Comparison of ENCODE assay signal across 9 cellular contexts in the genomic region with DNA sequence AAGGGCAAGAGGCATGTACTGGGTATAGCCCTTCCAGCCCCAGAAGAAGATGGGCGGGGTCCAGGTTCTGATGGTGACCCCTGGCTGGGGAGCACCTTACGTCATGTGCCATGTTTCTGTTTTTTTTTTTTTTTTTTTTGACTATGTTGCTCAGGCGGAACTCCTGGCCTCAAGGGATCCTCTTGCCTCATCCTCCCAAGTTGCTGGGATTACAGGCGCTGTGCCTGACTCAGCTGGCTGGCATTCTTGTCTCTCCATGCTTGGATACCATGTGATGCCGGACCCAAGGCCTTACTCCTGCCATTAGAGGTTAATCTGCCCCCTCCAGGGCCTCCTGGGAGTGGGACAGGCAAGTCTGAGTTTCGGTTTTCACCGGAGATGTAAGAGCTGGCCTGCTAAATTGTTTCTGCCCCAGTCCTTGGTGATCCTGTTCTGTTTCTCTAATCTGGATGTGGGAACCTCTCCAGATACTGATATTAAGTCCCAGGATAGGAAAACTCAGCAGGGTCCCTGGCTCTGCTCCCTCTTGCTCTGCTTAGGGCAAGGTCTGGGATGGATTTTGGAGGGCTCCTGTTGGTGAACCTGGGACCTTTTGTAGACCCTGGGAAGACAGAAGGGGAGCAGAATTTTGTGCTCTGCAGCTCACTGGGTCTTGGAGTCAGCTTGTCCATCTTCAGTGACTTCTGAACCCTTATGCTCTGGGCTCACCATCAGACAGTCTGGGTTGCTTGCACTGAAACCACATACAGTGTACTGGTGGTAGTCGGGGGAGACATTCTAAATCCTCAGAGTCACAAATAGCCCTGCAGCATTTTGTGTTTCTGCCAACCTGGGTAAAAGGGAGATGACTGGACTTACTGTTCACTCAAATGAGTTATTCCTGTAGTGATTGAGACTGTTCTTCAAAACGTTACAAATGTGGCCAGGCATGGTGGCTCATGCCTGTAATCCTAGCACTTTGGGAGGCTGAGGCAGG. TPM values are rescaled to one million over a fixed set of nuclear protein-coding genes. Genes with fewer than 3 reads are reported as not detected.
DNase-seq lines count a peak whose midpoint lies in the region; ATAC-seq and TF ChIP-seq lines count a peak whose summit lies in the region.
"Had no signal": no experiment of that assay in that cellular context is flagged by ENCODE, and none has a peak within 500 bp of the region (broad histone marks: within the 10 kb centered on the region; RNA-seq: fewer than 3 reads in every experiment).

No MANE protein-coding gene starts in this region.

- H3K27me3 ChIP-seq in ACC112 (ENCODE audit: insufficient read depth, low read length) (no peaks in the 10 kb centered on the region), MM.1S (replicated peaks; ENCODE audit: insufficient read depth, low read length) (no peaks in the 10 kb centered on the region; the same call in 1 of the 2 replicates), endodermal cell (ENCODE audit: control insufficient read depth, insufficient read depth, low read length, poor library complexity, severe bottlenecking) (no peaks in the 10 kb centered on the region)

- peak overlapping the region; percentile 51 for H3K4me3 ChIP-seq in ACC112 (ENCODE audit: low read depth, low read length)
- H3K4me3 ChIP-seq in MM.1S (ENCODE audit: low read length), result no peak overlapping the region
- H3K4me3 ChIP-seq in endodermal cell (ENCODE audit: low read length), result no peak overlapping the region

- H3K79me2 ChIP-seq in ACC112 (ENCODE audit: control insufficient read depth, insufficient read depth, low read length, unreplicated experiment) (peaks cover 22% of the 10 kb centered on the region), MM.1S (ENCODE audit: low read length) (no peaks in the 10 kb centered on the region)

- H3K9me3 Mint-ChIP-seq in endodermal cell, result no peaks in the 10 kb centered on the region

- H3K36me3 Mint-ChIP-seq in endodermal cell (ENCODE audit: low read depth), result no peaks in the 10 kb centered on the region

- H3K4me3 Mint-ChIP-seq in endodermal cell, result no peak overlapping the region

- H3K27me3 Mint-ChIP-seq in endodermal cell (ENCODE audit: insufficient read depth), result no peaks in the 10 kb centered on the region

- H3K9me3 ChIP-seq in MM.1S (replicated peaks; ENCODE audit: insufficient read depth, low read length), result no peaks in the 10 kb centered on the region
- H3K9me3 ChIP-seq in endodermal cell (ENCODE audit: control insufficient read depth, low read length), result no peaks in the 10 kb centered on the region

- peak overlapping the region; percentile 34 for H2AFZ ChIP-seq in ACC112 (ENCODE audit: low read length, unreplicated experiment)
- 0 out of 2 replicates have a peak overlapping the region, but pooled peaks have one; percentile 6 for H2AFZ ChIP-seq in MM.1S (ENCODE audit: low read length)

- H3K4me1 Mint-ChIP-seq in endodermal cell, result peaks cover 27% of the 10 kb centered on the region

- H3K36me3 ChIP-seq in ACC112 (ENCODE audit: insufficient read depth, low read length), result no peaks in the 10 kb centered on the region
- no peaks in the 10 kb centered on the region for H3K36me3 ChIP-seq in MM.1S (replicated peaks; ENCODE audit: insufficient read depth, low read length)
- no peaks in the 10 kb centered on the region for H3K36me3 ChIP-seq in endodermal cell (ENCODE audit: control insufficient read depth, insufficient read depth, low read length)

- no peak for TF ChIP-seq CTCF in MM.1S (IDR thresholded peaks at IDR 0.05; ENCODE audit: low read length)
- no peak for TF ChIP-seq CTCF in endodermal cell (conservative IDR thresholded peaks at IDR 0.05)

- H3K9ac ChIP-seq in MM.1S (ENCODE audit: low read length) (no peak overlapping the region), endodermal cell (ENCODE audit: extremely low read depth, low read length, poor library complexity, severe bottlenecking) (no peak overlapping the region)

- WGBS in endodermal cell (ENCODE audit: insufficient coverage in 1 of 2, insufficient read length in 1 of 2), 2 experiments, result 88 to 90% methylated on average over 8 to 9 of the region's 9 CpGs

- no peak for ATAC-seq in HG02759 (IDR thresholded peaks at IDR 0.05; ENCODE audit: unreplicated experiment)
- no peak for ATAC-seq in HG03432 (IDR thresholded peaks at IDR 0.05; ENCODE audit: unreplicated experiment)
- ATAC-seq in HG03520 (IDR thresholded peaks at IDR 0.05; ENCODE audit: unreplicated experiment), result no peak

- no peak overlapping the region for H3K4me2 ChIP-seq in MM.1S (ENCODE audit: low read depth, low read length)

- H3K27ac Mint-ChIP-seq in endodermal cell, result peak overlapping the region; percentile 68

- H3K27ac ChIP-seq in ACC112 (ENCODE audit: low read depth, low read length), result peak overlapping the region; percentile 86
- H3K27ac ChIP-seq in MM.1S (ENCODE audit: low read length), result no peak overlapping the region
- no peak overlapping the region for H3K27ac ChIP-seq in endodermal cell (ENCODE audit: low read depth, low read length)

- DNase-seq in MM.1S (no peak), endodermal cell (peak; percentile 73), mucosa of gallbladder (ENCODE audit: low spot score) (peak; percentile 63)
- no peak for DNase-seq in stimulated activated CD4-positive, alpha-beta T cell treated with anti-CD3 and anti-CD28 coated beads, Interleukin-15, amount 100 ng/mL, for 24 hours
- DNase-seq: T-helper 9 cell had no signal

- no peaks in the 10 kb centered on the region for H3F3A ChIP-seq in MM.1S (ENCODE audit: insufficient read depth, low read length)

- H3K9me2 ChIP-seq in MM.1S (replicated peaks; ENCODE audit: insufficient read depth, low read length), result no peaks in the 10 kb centered on the region

- H3K4me1 ChIP-seq in ACC112 (ENCODE audit: control insufficient read depth, insufficient read depth, low read length, unreplicated experiment) (peaks cover 49% of the 10 kb centered on the region), MM.1S (ENCODE audit: low read length) (no peaks in the 10 kb centered on the region), endodermal cell (ENCODE audit: control insufficient read depth, insufficient read depth, low read length) (no peaks in the 10 kb centered on the region)

- no peaks in the 10 kb centered on the region for H4K20me1 ChIP-seq in MM.1S (ENCODE audit: insufficient read depth, low read length)

RNA-seq across cellular contexts. Expression of gene PTK7, which starts 45.1 kb away (rescaled TPM):
- total RNA-seq in endodermal cell, result 100 to 1,000 TPM; 167 to 183 TPM
- 126 TPM for polyA plus RNA-seq in endodermal cell (2013, experiment 1 of 2)
- polyA plus RNA-seq in endodermal cell (2013, experiment 2 of 2), result 121 TPM
- 30.0 TPM for total RNA-seq in mucosa of gallbladder

RNA-seq across cellular contexts. Expression of gene SRF, which starts 49.8 kb away (rescaled TPM):
- total RNA-seq in endodermal cell, result 10 to 100 TPM; 32.7 to 44.2 TPM
- 37.7 TPM for polyA plus RNA-seq in endodermal cell (2013, experiment 1 of 2)
- polyA plus RNA-seq in endodermal cell (2013, experiment 2 of 2), result 35.2 TPM
- total RNA-seq in mucosa of gallbladder, result 50.5 TPM

Comparison
In these comparisons a context has a peak if more than half of its experiments do, and no peak if none do; other contexts are left out.
1. DNase-seq: peak in endodermal cell (single experiment) and mucosa of gallbladder (single experiment); none in MM.1S (single experiment) and stimulated activated CD4-positive, alpha-beta T cell treated with anti-CD3 and anti-CD28 coated beads, Interleukin-15, amount 100 ng/mL, for 24 hours (single experiment).